25 cellular contexts compared by ENCODE assay signal in genomic region chr1:244789731-244790130, GRCh38.
"Had no signal": no experiment of that assay in that cellular context is flagged by ENCODE, and none has a peak within 500 bp of the region (broad histone marks: within the 10 kb centered on the region; RNA-seq: fewer than 3 reads in every experiment).

No MANE protein-coding gene starts in this region.

- H3K27ac Mint-ChIP-seq: activated CD4-positive, alpha-beta T cell treated with anti-CD3 and anti-CD28 coated beads for 36 hours; activated CD8-positive, alpha-beta T cell treated with anti-CD3 and anti-CD28 coated beads for 36 hours; activated naive CD8-positive, alpha-beta T cell treated with anti-CD3 and anti-CD28 coated beads, Interleukin-2, amount 10 ng/mL, durations not matched to agents 7 days and 5 days; activated T-cell treated with anti-CD3 and anti-CD28 coated beads, Interleukin-2, amount 50 U/mL, for 72 hours; activated T-helper 2 cell treated with anti-CD3 and anti-CD28 coated beads, Interferon-gamma antibody, Interleukin-2, Interleukin-4, amounts not matched to agents 10 μg/mL and 5 μg/mL and 100 μg/mL, durations not matched to agents 14 hours and 24 hours and 36 hours had no signal

- ATAC-seq: activated CD4-positive, alpha-beta T cell treated with anti-CD3 and anti-CD28 coated beads for 36 hours; activated CD8-positive, alpha-beta T cell treated with anti-CD3 and anti-CD28 coated beads for 36 hours; activated T-cell treated with anti-CD3 and anti-CD28 coated beads, Interleukin-2, amount 50 U/mL, for 72 hours had no signal

- H3K27me3 ChIP-seq: adrenal gland, breast epithelium, Peyer's patch, SJCRH30 had no signal

- H3K4me1 Mint-ChIP-seq: activated CD4-positive, alpha-beta T cell treated with anti-CD3 and anti-CD28 coated beads for 36 hours; activated naive CD8-positive, alpha-beta T cell treated with anti-CD3 and anti-CD28 coated beads, Interleukin-2, amount 10 ng/mL, durations not matched to agents 7 days and 5 days; central memory CD8-positive, alpha-beta T cell had no signal

- H3K36me3 ChIP-seq: adrenal gland, breast epithelium, Peyer's patch, SJCRH30 had no signal

- H3K27me3 Mint-ChIP-seq: activated CD4-positive, alpha-beta T cell treated with anti-CD3 and anti-CD28 coated beads for 36 hours; activated CD8-positive, alpha-beta T cell treated with anti-CD3 and anti-CD28 coated beads for 36 hours; activated naive CD8-positive, alpha-beta T cell treated with anti-CD3 and anti-CD28 coated beads, Interleukin-2, amount 10 ng/mL, durations not matched to agents 7 days and 5 days; central memory CD8-positive, alpha-beta T cell had no signal

- H3K9me3 ChIP-seq: adrenal gland, breast epithelium, Peyer's patch, SJCRH30, SK-N-SH had no signal

- H3K9ac ChIP-seq: KMS-11, SK-N-SH had no signal

- H3K9me3 Mint-ChIP-seq: activated CD8-positive, alpha-beta T cell treated with anti-CD3 and anti-CD28 coated beads for 36 hours; activated naive CD8-positive, alpha-beta T cell treated with anti-CD3 and anti-CD28 coated beads, Interleukin-2, amount 10 ng/mL, durations not matched to agents 7 days and 5 days; activated T-cell treated with anti-CD3 and anti-CD28 coated beads, Interleukin-2, amount 50 U/mL, for 72 hours; activated T-helper 2 cell treated with anti-CD3 and anti-CD28 coated beads, Interferon-gamma antibody, Interleukin-2, Interleukin-4, amounts not matched to agents 10 μg/mL and 5 μg/mL and 100 μg/mL, durations not matched to agents 14 hours and 24 hours and 36 hours; central memory CD8-positive, alpha-beta T cell had no signal

- H3K4me3 ChIP-seq: adrenal gland, breast epithelium, Peyer's patch, SJCRH30 had no signal

- H3K36me3 Mint-ChIP-seq: activated naive CD8-positive, alpha-beta T cell treated with anti-CD3 and anti-CD28 coated beads, Interleukin-2, amount 10 ng/mL, durations not matched to agents 7 days and 5 days had no signal

- H3K4me2 ChIP-seq: KMS-11, SK-N-SH had no signal

- H3K4me3 Mint-ChIP-seq: activated CD4-positive, alpha-beta T cell treated with anti-CD3 and anti-CD28 coated beads for 36 hours; activated CD8-positive, alpha-beta T cell treated with anti-CD3 and anti-CD28 coated beads for 36 hours; activated naive CD8-positive, alpha-beta T cell treated with anti-CD3 and anti-CD28 coated beads, Interleukin-2, amount 10 ng/mL, durations not matched to agents 7 days and 5 days; activated T-cell treated with anti-CD3 and anti-CD28 coated beads, Interleukin-2, amount 50 U/mL, for 72 hours; central memory CD8-positive, alpha-beta T cell had no signal

- H3K27ac ChIP-seq: adrenal gland, breast epithelium, KMS-11, Peyer's patch, RWPE1, SJCRH30, VCaP had no signal

- H3K4me1 ChIP-seq: breast epithelium, Peyer's patch had no signal

- DNase-seq: activated CD4-positive, alpha-beta T cell treated with anti-CD3 and anti-CD28 coated beads for 36 hours; activated CD8-positive, alpha-beta memory T cell treated with anti-CD3 and anti-CD28 coated beads, Interleukin-2, amount 50 U/mL, for 4 hours; activated CD8-positive, alpha-beta T cell treated with anti-CD3 and anti-CD28 coated beads for 36 hours; activated naive CD4-positive, alpha-beta T cell treated with anti-CD3 and anti-CD28 coated beads, Interleukin-2, amount 50 U/mL, for 16 hours; activated naive CD8-positive, alpha-beta T cell treated with anti-CD3 and anti-CD28 coated beads, Interleukin-2, amount 10 ng/mL, durations not matched to agents 7 days and 5 days; activated T-cell treated with anti-CD3 and anti-CD28 coated beads, Interleukin-2, amount 50 U/mL, for 72 hours; NCI-H1092 treated with DMSO at 0.1 percent for 48 hours; NCI-H1417 treated with DMSO at 0.1 percent for 48 hours; NCI-H1694 treated with DMSO at 0.1 percent for 48 hours; NCI-H2029 treated with DMSO at 0.1 percent for 48 hours; NCI-H510A treated with DMSO at 0.1 percent for 48 hours; NCI-H69; NK-92 treated with Interleukin-12 subunit alpha and Interleukin-12 subunit beta, amount 100 ng/mL, for 24 hours; Peyer's patch; Right ventricle myocardium superior; SJCRH30; SK-N-SH; T-helper 1 cell had no signal
